In the genomic region with DNA sequence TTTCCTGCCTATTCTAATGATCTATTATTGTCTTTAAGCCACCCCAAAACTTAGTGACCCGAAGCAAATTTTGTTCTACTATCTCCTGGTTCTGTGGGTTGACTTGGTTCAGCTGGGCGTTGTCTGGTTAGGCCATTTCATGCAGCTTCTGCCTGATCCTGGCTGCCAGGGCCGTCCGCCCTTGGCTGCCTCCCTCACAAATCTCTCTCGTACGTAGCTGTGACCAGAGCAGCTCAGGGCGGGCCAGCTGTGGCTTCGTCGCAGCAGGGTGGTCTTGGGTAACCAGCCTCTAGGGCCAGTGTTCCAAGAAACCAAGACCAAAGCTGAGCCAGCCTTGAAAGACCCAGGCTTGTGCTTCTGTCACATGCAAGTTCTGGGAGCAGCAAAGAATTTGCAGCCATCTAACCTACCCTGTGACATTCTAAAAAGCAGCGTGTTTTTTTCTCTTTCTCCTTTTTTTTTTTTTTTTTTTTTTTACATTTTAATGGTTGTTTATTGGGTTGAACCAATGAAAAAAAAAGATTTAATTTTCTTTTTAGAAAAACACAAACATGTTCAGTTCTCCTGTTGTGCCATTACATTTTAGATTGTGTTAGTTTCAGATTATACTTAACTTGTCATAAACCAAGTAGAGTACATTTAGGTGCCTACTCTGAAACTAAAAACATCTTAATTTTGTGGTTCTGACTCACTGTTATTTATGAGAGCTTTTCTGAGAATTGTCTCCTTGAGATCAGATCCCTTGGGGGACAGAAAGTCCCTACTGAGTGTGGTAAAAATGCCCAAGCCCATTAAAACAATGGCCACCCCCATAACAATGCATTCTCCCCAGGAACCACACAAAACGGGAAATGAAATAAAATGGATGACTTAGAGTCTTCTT, we compare ENCODE assay signal across 11 cellular contexts.
A peak's percentile ranks its signal among the peaks of the same experiment; 100 is the strongest.
DNase-seq lines count a peak whose midpoint lies in the region; ATAC-seq and TF ChIP-seq lines count a peak whose summit lies in the region.
"Had no signal": no experiment of that assay in that cellular context is flagged by ENCODE, and none has a peak within 500 bp of the region (broad histone marks: within the 10 kb centered on the region; RNA-seq: fewer than 3 reads in every experiment).

No MANE protein-coding gene starts in this region.

- H3K36me3 ChIP-seq in heart left ventricle (no peaks in the 10 kb centered on the region), BE2C (no peaks in the 10 kb centered on the region)

- H3K4me1 Mint-ChIP-seq in activated CD4-positive, alpha-beta memory T cell treated with anti-CD3 and anti-CD28 coated beads, Interleukin-2, amount 10 ng/mL, durations not matched to agents 7 days and 5 days = peaks cover 44% of the 10 kb centered on the region

- POLR2A ChIA-PET in activated CD4-positive, alpha-beta memory T cell treated with anti-CD3 and anti-CD28 coated beads, Interleukin-2, amount 10 ng/mL, durations not matched to agents 7 days and 5 days (lab: Charles Lee) = interaction anchor here (0.6 to 1.8 kb wide), 6 partner anchors 11 to 142 kb away, joined by 3 to 7 read pairs (median 4); a partner anchor contains a TSS

- H3K36me3 Mint-ChIP-seq in activated CD4-positive, alpha-beta memory T cell treated with anti-CD3 and anti-CD28 coated beads, Interleukin-2, amount 10 ng/mL, durations not matched to agents 7 days and 5 days (ENCODE audit: low read depth) = no peaks in the 10 kb centered on the region

- H3K9me3 ChIP-seq in heart left ventricle = no peaks in the 10 kb centered on the region
- H3K9me3 ChIP-seq in BE2C = no peaks in the 10 kb centered on the region
- H3K9me3 ChIP-seq: Caco-2 had no signal

- H3K4me1 ChIP-seq in heart left ventricle (peaks cover 0 to 31% (median 17%) of the 10 kb centered on the region in 12 donors), BE2C (no peaks in the 10 kb centered on the region)

- TF ChIP-seq POLR2A in heart left ventricle (IDR thresholded peaks at IDR 0.05) = no peak

- ATAC-seq in Right ventricle myocardium superior (ENCODE audit: poor library complexity) (no peak), heart left ventricle (no peak), HG02885 (IDR thresholded peaks at IDR 0.05; ENCODE audit: poor library complexity, unreplicated experiment) (peak; percentile 39)
- ATAC-seq in stimulated activated naive CD8-positive, alpha-beta T cell treated with anti-CD3 and anti-CD28 coated beads, Interleukin-15, Interleukin-2, amounts not matched to agents 100 U/mL and 50 U/mL, for 24 hours = peak; percentile 56

- H3K4me3 ChIP-seq in heart left ventricle = no peak overlapping the region
- no peak overlapping the region for H3K4me3 ChIP-seq in BE2C (ENCODE audit: low read depth, low read length)

- DNase-seq in Right ventricle myocardium superior = peak; percentile 51
- DNase-seq in heart left ventricle = no peak
- DNase-seq in activated CD4-positive, alpha-beta memory T cell treated with anti-CD3 and anti-CD28 coated beads, Interleukin-2, amount 10 ng/mL, durations not matched to agents 7 days and 5 days = no peak
- no peak for DNase-seq in stimulated activated naive CD8-positive, alpha-beta T cell treated with anti-CD3 and anti-CD28 coated beads, Interleukin-15, Interleukin-2, amounts not matched to agents 100 U/mL and 50 U/mL, for 24 hours
- no peak for DNase-seq in BE2C
- no peak for DNase-seq in stimulated activated CD4-positive, alpha-beta T cell treated with anti-CD3 and anti-CD28 coated beads, Interleukin-2, amount 100 ng/mL, for 48 hours
- no peak for DNase-seq in activated effector memory CD4-positive, alpha-beta T cell treated with Interleukin-2 at 50 U/mL for 16 hours
- DNase-seq: Caco-2, IMR-90, T1000 had no signal

- CTCF ChIA-PET in activated CD4-positive, alpha-beta memory T cell treated with anti-CD3 and anti-CD28 coated beads, Interleukin-2, amount 10 ng/mL, durations not matched to agents 7 days and 5 days (lab: Charles Lee) = interaction anchor here (0.7 to 1.4 kb wide), 4 partner anchors 62 to 293 kb away, joined by 3 to 4 read pairs (median 4); no protein-coding TSS in a partner anchor

- H3K27ac ChIP-seq in heart left ventricle = no peak overlapping the region

- no peak overlapping the region for H3K4me3 Mint-ChIP-seq in activated CD4-positive, alpha-beta memory T cell treated with anti-CD3 and anti-CD28 coated beads, Interleukin-2, amount 10 ng/mL, durations not matched to agents 7 days and 5 days

- TF ChIP-seq CTCF in heart left ventricle (IDR thresholded peaks at IDR 0.05) (no peak), BE2C (IDR thresholded peaks at IDR 0.05; ENCODE audit: low read depth, low read length) (no peak)

- H3K27me3 ChIP-seq in heart left ventricle = no peaks in the 10 kb centered on the region
- H3K27me3 ChIP-seq in BE2C = no peaks in the 10 kb centered on the region

- WGBS in heart left ventricle, 4 donors = 86 to 96% (median 91%) methylated on average over 11 of the region's 11 CpGs

- H3K27me3 Mint-ChIP-seq in activated CD4-positive, alpha-beta memory T cell treated with anti-CD3 and anti-CD28 coated beads, Interleukin-2, amount 10 ng/mL, durations not matched to agents 7 days and 5 days = no peaks in the 10 kb centered on the region

- peak overlapping the region; percentile 88 for H3K27ac Mint-ChIP-seq in activated CD4-positive, alpha-beta memory T cell treated with anti-CD3 and anti-CD28 coated beads, Interleukin-2, amount 10 ng/mL, durations not matched to agents 7 days and 5 days

- intact Hi-C loops in Right ventricle myocardium superior (cut with DNase I) (no loop called here), heart left ventricle (cut with DNase I) (loop anchor here in 1 of 10 donors (5.0 kb wide), 1 partner anchor 47 kb away; no protein-coding TSS in a partner anchor)

- H3K9me3 Mint-ChIP-seq in activated CD4-positive, alpha-beta memory T cell treated with anti-CD3 and anti-CD28 coated beads, Interleukin-2, amount 10 ng/mL, durations not matched to agents 7 days and 5 days = no peaks in the 10 kb centered on the region

Comparison
In these comparisons a context has a peak if more than half of its experiments do, and no peak if none do; other contexts are left out.
1. ATAC-seq: peak in HG02885 (single experiment) and stimulated activated naive CD8-positive, alpha-beta T cell treated with anti-CD3 and anti-CD28 coated beads, Interleukin-15, Interleukin-2, amounts not matched to agents 100 U/mL and 50 U/mL, for 24 hours (single experiment); none in Right ventricle myocardium superior (single experiment) and heart left ventricle (0 of 4).